ENCODE assay signal across 17 cellular contexts in genomic region chr6:35027807-35028206, GRCh38.
DNase-seq lines count a peak whose midpoint lies in the region; ATAC-seq and TF ChIP-seq lines count a peak whose summit lies in the region.
"Had no signal": no experiment of that assay in that cellular context is flagged by ENCODE, and none has a peak within 500 bp of the region (broad histone marks: within the 10 kb centered on the region; RNA-seq: fewer than 3 reads in every experiment).

No MANE protein-coding gene starts in this region.

- intact Hi-C loops in lower lobe of right lung (cut with DNase I): no loop called here

- H3K4me1 ChIP-seq in lower lobe of right lung: peaks cover 57% of the 10 kb centered on the region

- H3K27ac ChIP-seq in lower lobe of right lung (peak overlapping the region; percentile 26), temporal lobe (ENCODE audit: low read depth, low read length) (peak overlapping the region; percentile 33)

- H3K36me3 ChIP-seq in lower lobe of right lung: peaks cover 22% of the 10 kb centered on the region

- H3K27me3 ChIP-seq in lower lobe of right lung (ENCODE audit: low read depth): no peaks in the 10 kb centered on the region

- DNase-seq in LNCaP clone FGC (ENCODE audit: low read depth): peak; percentile 83
- peak; percentile 67 to 71 for DNase-seq in cerebellar nuclear complex (lab: John Stamatoyannopoulos, UW)
- no peak for DNase-seq in lower lobe of right lung
- DNase-seq in activated naive CD4-positive, alpha-beta T cell treated with Interleukin-2 at 50 U/mL for 16 hours: no peak
- DNase-seq in stimulated activated CD4-positive, alpha-beta T cell treated with anti-CD3 and anti-CD28 coated beads, Interleukin-1b, Interleukin-23, amount 100 ng/mL, for 48 hours: no peak
- no peak for DNase-seq in glomerular visceral epithelial cell (ENCODE audit: extremely low spot score)
- DNase-seq: activated CD4-positive, alpha-beta T cell treated with anti-CD3 and anti-CD28 coated beads, Interleukin-2, amount 50 U/mL, for 1 hour; activated naive CD4-positive, alpha-beta T cell; EL; H7; IMR-90; NCI-H1694 treated with DMSO at 0.1 percent for 48 hours; NCI-H226; nephron progenitor cell; stimulated activated CD4-positive, alpha-beta T cell treated with anti-CD3 and anti-CD28 coated beads, Interleukin-12 subunit alpha, Interleukin-12 subunit beta, amount 100 ng/mL, for 4 hours had no signal

- TF ChIP-seq CTCF in LNCaP clone FGC (IDR thresholded peaks at IDR 0.05; ENCODE audit: control insufficient read depth, extremely low read depth, insufficient read depth) (no peak), lower lobe of right lung (IDR thresholded peaks at IDR 0.05) (no peak)

- no peak overlapping the region for H3K4me3 ChIP-seq in LNCaP clone FGC (ENCODE audit: low read depth, low read length)
- H3K4me3 ChIP-seq in lower lobe of right lung: no peak overlapping the region

- no peak for ATAC-seq in lower lobe of right lung
- ATAC-seq in HG03354 (IDR thresholded peaks at IDR 0.05; ENCODE audit: poor library complexity, severe bottlenecking, unreplicated experiment): no peak

- H3K9me3 ChIP-seq in lower lobe of right lung: no peaks in the 10 kb centered on the region

Comparison
In these comparisons a context has a peak if more than half of its experiments do, and no peak if none do; other contexts are left out.
1. DNase-seq: peak in LNCaP clone FGC (single experiment) and cerebellar nuclear complex (2 of 2); none in lower lobe of right lung (single experiment), activated naive CD4-positive, alpha-beta T cell treated with Interleukin-2 at 50 U/mL for 16 hours (single experiment), stimulated activated CD4-positive, alpha-beta T cell treated with anti-CD3 and anti-CD28 coated beads, Interleukin-1b, Interleukin-23, amount 100 ng/mL, for 48 hours (single experiment) and glomerular visceral epithelial cell (single experiment).